ENCODE assay signal across 8 cellular contexts in genomic region chr1:65065535-65066378, GRCh38.
A peak's percentile ranks its signal among the peaks of the same experiment; 100 is the strongest.
DNase-seq lines count a peak whose midpoint lies in the region; ATAC-seq and TF ChIP-seq lines count a peak whose summit lies in the region.

No MANE protein-coding gene starts in this region.

- in situ Hi-C loops in KBM-7 (cut with MboI; ENCODE audit: low pct_unique_long_range_greater_than_20kb, low sequenced_read_pairs), result loop anchor here (25.0 kb wide), 1 partner anchor 147 kb away; no protein-coding TSS in a partner anchor
- in situ Hi-C loops in brain microvascular endothelial cell (cut with HindIII; ENCODE audit: low pct_ligation_motif_present, low sequenced_read_pairs), result no loop called here

- TF ChIP-seq CTCF in C4-2B (conservative IDR thresholded peaks at IDR 0.05), result no peak
- no peak for TF ChIP-seq CTCF in brain microvascular endothelial cell (IDR thresholded peaks at IDR 0.05; ENCODE audit: low read depth, low read length, missing control alignments)
- TF ChIP-seq CTCF in kidney epithelial cell (IDR thresholded peaks at IDR 0.05; ENCODE audit: insufficient read depth, low read length, poor library complexity, severe bottlenecking), result no peak
- no peak for TF ChIP-seq CTCF in stomach (IDR thresholded peaks at IDR 0.05)

- peak; percentile 32 for DNase-seq in KBM-7
- no peak for DNase-seq in brain microvascular endothelial cell
- no peak for DNase-seq in kidney epithelial cell (ENCODE audit: low read depth)
- peak; percentile 54 for DNase-seq in stomach
- DNase-seq in UCSD-AML1 (lab: John Stamatoyannopoulos, UW; ENCODE audit: unreplicated experiment), result no peak
- no peak for DNase-seq in NCI-H187 treated with DMSO at 0.1 percent for 48 hours (lab: John Stamatoyannopoulos, UW)

- TF ChIP-seq POLR2A in stomach (IDR thresholded peaks at IDR 0.05), result no peak

- peak overlapping the region; percentile 79 for H3K4me3 ChIP-seq in brain microvascular endothelial cell (ENCODE audit: low read depth, low read length)
- H3K4me3 ChIP-seq in kidney epithelial cell (ENCODE audit: low read depth, low read length), result peak overlapping the region; percentile 82
- H3K4me3 ChIP-seq in stomach, result peak overlapping the region; percentile 58 to 91 (median 89)

- H3K36me3 ChIP-seq in brain microvascular endothelial cell (replicated peaks) (no peaks in the 10 kb centered on the region), kidney epithelial cell (ENCODE audit: control insufficient read depth, insufficient read depth, low read length) (no peaks in the 10 kb centered on the region), stomach (no peaks in the 10 kb centered on the region)

- H3K27me3 ChIP-seq in brain microvascular endothelial cell (replicated peaks), result no peaks in the 10 kb centered on the region
- H3K27me3 ChIP-seq in kidney epithelial cell (ENCODE audit: control insufficient read depth, insufficient read depth, low read length), result no peaks in the 10 kb centered on the region
- no peaks in the 10 kb centered on the region for H3K27me3 ChIP-seq in stomach

- H3K27ac ChIP-seq in C4-2B (peak overlapping the region; percentile 53), brain microvascular endothelial cell (no peak overlapping the region), stomach (peak overlapping the region; percentile 96 to 99 (median 99))

- TF ChIP-seq EP300 in stomach (IDR thresholded peaks at IDR 0.05), result no peak

- ATAC-seq in GM21447 (IDR thresholded peaks at IDR 0.05; ENCODE audit: unreplicated experiment), result no peak

- intact Hi-C loops in stomach (cut with DNase I; ENCODE audit: low total_unique reads), result no loop called here

- 13 to 24% (median 17%) methylated on average over 15 of the region's 15 CpGs for WGBS in stomach, 5 donors

- peaks cover 23 to 65% (median 47%) of the 10 kb centered on the region in 4 donors for H3K4me1 ChIP-seq in stomach

- H3K9me3 ChIP-seq in stomach, result no peaks in the 10 kb centered on the region

Comparison
In these comparisons a context has a peak if more than half of its experiments do, and no peak if none do; other contexts are left out.
1. DNase-seq: peak in KBM-7 (single experiment) and stomach (single experiment); none in brain microvascular endothelial cell (single experiment), kidney epithelial cell (single experiment), UCSD-AML1 (single experiment) and NCI-H187 treated with DMSO at 0.1 percent for 48 hours (single experiment).
2. Peak in every context shown above with its lines, with median percentiles within 50 percentile points of each other: H3K4me3 ChIP-seq.